Comparison of ENCODE assay signal across 37 cellular contexts in genomic region chr17:9439851-9440250, GRCh38.
"Had no signal": no experiment of that assay in that cellular context is flagged by ENCODE, and none has a peak within 500 bp of the region (broad histone marks: within the 10 kb centered on the region; RNA-seq: fewer than 3 reads in every experiment).

No MANE protein-coding gene starts in this region.

- H3K27me3 ChIP-seq: adrenal gland, ascending aorta, body of pancreas, brain microvascular endothelial cell, breast epithelium, cardiac muscle cell had no signal

- H3K27ac Mint-ChIP-seq: activated naive CD4-positive, alpha-beta T cell treated with anti-CD3 and anti-CD28 coated beads for 36 hours; activated naive CD4-positive, alpha-beta T cell treated with anti-CD3 and anti-CD28 coated beads, Interleukin-2, amount 10 ng/mL, durations not matched to agents 7 days and 5 days; activated naive CD4-positive, alpha-beta T cell treated with anti-CD3 and anti-CD28 coated beads, Interleukin-2, amount 50 U/mL, for 24 hours; activated naive CD4-positive, alpha-beta T cell treated with anti-CD3 and anti-CD28 coated beads, Interleukin-2, amount 50 U/mL, for 72 hours; activated naive CD8-positive, alpha-beta T cell; activated naive CD8-positive, alpha-beta T cell treated with anti-CD3 and anti-CD28 coated beads for 36 hours; activated naive CD8-positive, alpha-beta T cell treated with anti-CD3 and anti-CD28 coated beads, Interleukin-2, amount 10 ng/mL, durations not matched to agents 7 days and 5 days; activated naive CD8-positive, alpha-beta T cell treated with anti-CD3 and anti-CD28 coated beads, Interleukin-2, amount 50 U/mL, for 24 hours; activated T-cell treated with anti-CD3 and anti-CD28 coated beads, Interleukin-2, amount 50 U/mL, for 24 hours; activated T-cell treated with anti-CD3 and anti-CD28 coated beads, Interleukin-2, amount 50 U/mL, for 72 hours; activated T-helper 1 cell treated with anti-CD3 and anti-CD28 coated beads, Interleukin-12 subunit alpha, Interleukin-12 subunit beta, Interleukin-2, Interleukin-4 antibody, amounts not matched to agents 30 ng/mL and 10 ng/mL and 1 ng/mL, durations not matched to agents 14 hours and 24 hours and 36 hours; activated T-helper 17 cell treated with anti-CD3 and anti-CD28 coated beads, Interleukin-2, amount 50 U/mL, for 72 hours; activated T-helper 2 cell treated with anti-CD3 and anti-CD28 coated beads, Interferon-gamma antibody, Interleukin-2, Interleukin-4, amounts not matched to agents 10 μg/mL and 5 μg/mL and 100 μg/mL, durations not matched to agents 14 hours and 24 hours and 36 hours; brain had no signal

- H3K9me3 ChIP-seq: adrenal gland, ascending aorta, body of pancreas, breast epithelium had no signal

- DNase-seq: activated effector memory CD4-positive, alpha-beta T cell treated with Interleukin-2 at 50 U/mL for 16 hours; activated gamma-delta T cell; activated gamma-delta T cell treated with Interleukin-2 at 50 U/mL for 16 hours; activated naive CD4-positive, alpha-beta T cell; activated naive CD4-positive, alpha-beta T cell treated with anti-CD3 and anti-CD28 coated beads for 36 hours; activated naive CD4-positive, alpha-beta T cell treated with anti-CD3 and anti-CD28 coated beads, Interleukin-2, amount 10 ng/mL, durations not matched to agents 7 days and 5 days; activated naive CD4-positive, alpha-beta T cell treated with anti-CD3 and anti-CD28 coated beads, Interleukin-2, amount 50 U/mL, for 16 hours; activated naive CD4-positive, alpha-beta T cell treated with Interleukin-2 at 50 U/mL for 16 hours; activated naive CD8-positive, alpha-beta T cell treated with anti-CD3 and anti-CD28 coated beads for 36 hours; activated naive CD8-positive, alpha-beta T cell treated with anti-CD3 and anti-CD28 coated beads, Interleukin-2, amount 10 ng/mL, durations not matched to agents 7 days and 5 days; activated naive CD8-positive, alpha-beta T cell treated with anti-CD3 and anti-CD28 coated beads, Interleukin-2, amount 50 U/mL, for 24 hours; activated T-cell treated with anti-CD3 and anti-CD28 coated beads, Interleukin-2, amount 50 U/mL, for 1 hour; activated T-cell treated with anti-CD3 and anti-CD28 coated beads, Interleukin-2, amount 50 U/mL, for 24 hours; activated T-cell treated with anti-CD3 and anti-CD28 coated beads, Interleukin-2, amount 50 U/mL, for 4 hours; activated T-cell treated with anti-CD3 and anti-CD28 coated beads, Interleukin-2, amount 50 U/mL, for 48 hours; activated T-cell treated with anti-CD3 and anti-CD28 coated beads, Interleukin-2, amount 50 U/mL, for 72 hours; adrenal gland; amniotic stem cell; amygdala; anterior cingulate cortex; aorta; body of pancreas; brain microvascular endothelial cell; caudate nucleus; central memory CD4-positive, alpha-beta T cell; cerebellar nuclear complex had no signal

- H3K27ac ChIP-seq: adrenal gland, ascending aorta, body of pancreas, brain microvascular endothelial cell, breast epithelium, cardiac muscle cell had no signal

- H3K4me3 ChIP-seq: adrenal gland, ascending aorta, body of pancreas, breast epithelium, cardiac muscle cell had no signal

- ATAC-seq: activated naive CD4-positive, alpha-beta T cell treated with anti-CD3 and anti-CD28 coated beads, Interleukin-2, amount 50 U/mL, for 72 hours; activated naive CD8-positive, alpha-beta T cell treated with anti-CD3 and anti-CD28 coated beads, Interleukin-2, amount 50 U/mL, for 24 hours; activated T-cell treated with anti-CD3 and anti-CD28 coated beads, Interleukin-2, amount 50 U/mL, for 4 hours; activated T-cell treated with anti-CD3 and anti-CD28 coated beads, Interleukin-2, amount 50 U/mL, for 72 hours; activated T-helper 17 cell treated with anti-CD3 and anti-CD28 coated beads, Interleukin-2, amount 50 U/mL, for 72 hours; body of pancreas had no signal

- H3K4me1 Mint-ChIP-seq: activated naive CD4-positive, alpha-beta T cell treated with anti-CD3 and anti-CD28 coated beads, Interleukin-2, amount 10 ng/mL, durations not matched to agents 7 days and 5 days; activated naive CD8-positive, alpha-beta T cell treated with anti-CD3 and anti-CD28 coated beads for 36 hours; activated naive CD8-positive, alpha-beta T cell treated with anti-CD3 and anti-CD28 coated beads, Interleukin-2, amount 10 ng/mL, durations not matched to agents 7 days and 5 days; activated naive CD8-positive, alpha-beta T cell treated with anti-CD3 and anti-CD28 coated beads, Interleukin-2, amount 50 U/mL, for 24 hours; activated T-helper 17 cell treated with anti-CD3 and anti-CD28 coated beads, Interleukin-2, amount 50 U/mL, for 72 hours had no signal

- H3K27me3 Mint-ChIP-seq: activated naive CD4-positive, alpha-beta T cell treated with anti-CD3 and anti-CD28 coated beads, Interleukin-2, amount 10 ng/mL, durations not matched to agents 7 days and 5 days; activated naive CD4-positive, alpha-beta T cell treated with anti-CD3 and anti-CD28 coated beads, Interleukin-2, amount 50 U/mL, for 24 hours; activated naive CD8-positive, alpha-beta T cell; activated naive CD8-positive, alpha-beta T cell treated with anti-CD3 and anti-CD28 coated beads for 36 hours; activated naive CD8-positive, alpha-beta T cell treated with anti-CD3 and anti-CD28 coated beads, Interleukin-2, amount 10 ng/mL, durations not matched to agents 7 days and 5 days; activated naive CD8-positive, alpha-beta T cell treated with anti-CD3 and anti-CD28 coated beads, Interleukin-2, amount 50 U/mL, for 24 hours; activated T-cell treated with anti-CD3 and anti-CD28 coated beads, Interleukin-2, amount 50 U/mL, for 24 hours; activated T-helper 17 cell treated with anti-CD3 and anti-CD28 coated beads, Interleukin-2, amount 50 U/mL, for 72 hours; brain; central memory CD8-positive, alpha-beta T cell had no signal

- H3K9me3 Mint-ChIP-seq: activated naive CD4-positive, alpha-beta T cell treated with anti-CD3 and anti-CD28 coated beads for 36 hours; activated naive CD4-positive, alpha-beta T cell treated with anti-CD3 and anti-CD28 coated beads, Interleukin-2, amount 10 ng/mL, durations not matched to agents 7 days and 5 days; activated naive CD8-positive, alpha-beta T cell treated with anti-CD3 and anti-CD28 coated beads for 36 hours; activated T-cell treated with anti-CD3 and anti-CD28 coated beads, Interleukin-2, amount 50 U/mL, for 24 hours; activated T-cell treated with anti-CD3 and anti-CD28 coated beads, Interleukin-2, amount 50 U/mL, for 4 hours; activated T-cell treated with anti-CD3 and anti-CD28 coated beads, Interleukin-2, amount 50 U/mL, for 72 hours; activated T-helper 1 cell treated with anti-CD3 and anti-CD28 coated beads, Interleukin-12 subunit alpha, Interleukin-12 subunit beta, Interleukin-2, Interleukin-4 antibody, amounts not matched to agents 30 ng/mL and 10 ng/mL and 1 ng/mL, durations not matched to agents 14 hours and 24 hours and 36 hours; activated T-helper 17 cell treated with anti-CD3 and anti-CD28 coated beads, Interleukin-2, amount 50 U/mL, for 72 hours; activated T-helper 2 cell treated with anti-CD3 and anti-CD28 coated beads, Interferon-gamma antibody, Interleukin-2, Interleukin-4, amounts not matched to agents 10 μg/mL and 5 μg/mL and 100 μg/mL, durations not matched to agents 14 hours and 24 hours and 36 hours; central memory CD8-positive, alpha-beta T cell had no signal

- H3K4me3 Mint-ChIP-seq: activated naive CD4-positive, alpha-beta T cell treated with anti-CD3 and anti-CD28 coated beads for 36 hours; activated naive CD4-positive, alpha-beta T cell treated with anti-CD3 and anti-CD28 coated beads, Interleukin-2, amount 10 ng/mL, durations not matched to agents 7 days and 5 days; activated naive CD4-positive, alpha-beta T cell treated with anti-CD3 and anti-CD28 coated beads, Interleukin-2, amount 50 U/mL, for 24 hours; activated naive CD8-positive, alpha-beta T cell; activated naive CD8-positive, alpha-beta T cell treated with anti-CD3 and anti-CD28 coated beads for 36 hours; activated naive CD8-positive, alpha-beta T cell treated with anti-CD3 and anti-CD28 coated beads, Interleukin-2, amount 10 ng/mL, durations not matched to agents 7 days and 5 days; activated naive CD8-positive, alpha-beta T cell treated with anti-CD3 and anti-CD28 coated beads, Interleukin-2, amount 50 U/mL, for 24 hours; activated T-cell treated with anti-CD3 and anti-CD28 coated beads, Interleukin-2, amount 50 U/mL, for 24 hours; activated T-cell treated with anti-CD3 and anti-CD28 coated beads, Interleukin-2, amount 50 U/mL, for 4 hours; activated T-cell treated with anti-CD3 and anti-CD28 coated beads, Interleukin-2, amount 50 U/mL, for 72 hours; activated T-helper 1 cell treated with anti-CD3 and anti-CD28 coated beads, Interleukin-12 subunit alpha, Interleukin-12 subunit beta, Interleukin-2, Interleukin-4 antibody, amounts not matched to agents 30 ng/mL and 10 ng/mL and 1 ng/mL, durations not matched to agents 14 hours and 24 hours and 36 hours; activated T-helper 17 cell treated with anti-CD3 and anti-CD28 coated beads, Interleukin-2, amount 50 U/mL, for 72 hours; brain; central memory CD8-positive, alpha-beta T cell had no signal

- H3K36me3 ChIP-seq: adrenal gland, brain microvascular endothelial cell, breast epithelium, cardiac muscle cell had no signal

- H3K4me1 ChIP-seq: adrenal gland, ascending aorta, body of pancreas, breast epithelium had no signal
